In the genomic region with DNA sequence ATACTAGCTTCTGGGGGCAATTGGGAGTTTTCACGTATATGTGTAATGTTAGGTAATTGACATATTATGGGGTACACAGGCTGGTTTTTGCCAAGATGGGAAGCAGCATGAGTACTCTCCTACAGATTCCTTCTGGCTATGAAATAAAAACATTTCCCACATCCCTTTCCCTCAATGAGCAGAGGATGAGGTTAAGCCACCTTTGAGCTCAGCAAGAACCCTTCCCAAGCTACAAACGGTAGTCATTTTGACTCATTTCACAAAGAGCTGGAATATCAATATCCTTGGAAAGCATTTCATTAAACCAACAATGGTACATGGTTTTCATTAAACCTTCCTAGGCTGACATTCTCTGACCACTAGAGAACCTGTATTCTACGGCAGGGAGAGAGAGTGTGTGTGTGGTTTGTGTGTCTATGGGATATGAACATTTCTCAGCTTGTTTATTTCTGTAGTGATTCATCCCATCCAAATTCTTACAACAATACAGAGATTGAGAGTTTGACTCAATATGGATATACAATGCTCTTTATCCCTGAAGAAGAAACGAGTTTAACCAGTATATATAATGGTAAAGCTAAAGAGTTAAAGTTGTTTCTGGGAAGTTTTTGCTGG, we compare ENCODE assay signal across 20 cellular contexts.
DNase-seq lines count a peak whose midpoint lies in the region; ATAC-seq, FAIRE-seq and TF ChIP-seq lines count a peak whose summit lies in the region.
"Had no signal": no experiment of that assay in that cellular context is flagged by ENCODE, and none has a peak within 500 bp of the region (broad histone marks: within the 10 kb centered on the region; RNA-seq: fewer than 3 reads in every experiment).

No MANE protein-coding gene starts in this region.

- H3K9ac ChIP-seq in mammary epithelial cell (ENCODE audit: insufficient read depth, low read length): no peak overlapping the region
- no peak overlapping the region for H3K9ac ChIP-seq in keratinocyte (ENCODE audit: control insufficient read depth, extremely low read depth, insufficient read depth, low read length)
- H3K9ac ChIP-seq: BLaER1 treated with 17β-estradiol and CSF1 and Interleukin-3, amounts not matched to agents 10 nM and 100 nM had no signal

- H3K27me3 Mint-ChIP-seq in T-cell: no peaks in the 10 kb centered on the region

- TF ChIP-seq CTCF in AG10803 (conservative IDR thresholded peaks at IDR 0.05; ENCODE audit: low read length) (no peak), mammary epithelial cell (conservative IDR thresholded peaks at IDR 0.05 in 1 of 2, IDR thresholded peaks at IDR 0.05 in 1 of 2; ENCODE audit: extremely low read depth in 1 of 2, insufficient read depth in 1 of 2, low read depth in 1 of 2, low read length in 2 of 2) (no peak), keratinocyte (optimal IDR thresholded peaks at IDR 0.05 in 1 of 3, IDR thresholded peaks at IDR 0.05 in 1 of 3, conservative IDR thresholded peaks at IDR 0.05 in 1 of 3; ENCODE audit: extremely low read depth in 1 of 3, insufficient read depth in 2 of 3, low read length in 3 of 3) (no peak)

- H3K27ac Mint-ChIP-seq in T-cell: no peak overlapping the region
- H3K27ac Mint-ChIP-seq: activated CD8-positive, alpha-beta T cell treated with anti-CD3 and anti-CD28 coated beads, Interleukin-2, amount 10 ng/mL, durations not matched to agents 7 days and 5 days; activated T-helper 2 cell treated with anti-CD3 and anti-CD28 coated beads, Interferon-gamma antibody, Interleukin-2, Interleukin-4, amounts not matched to agents 10 μg/mL and 5 μg/mL and 100 μg/mL, durations not matched to agents 14 hours and 24 hours and 36 hours had no signal

- peaks cover 5% of the 10 kb centered on the region for H3K36me3 ChIP-seq in mammary epithelial cell (ENCODE audit: insufficient read depth, low read length)
- peaks cover 0 to 2% of the 10 kb centered on the region in 2 experiments for H3K36me3 ChIP-seq in keratinocyte (ENCODE audit: control insufficient read depth in 2 of 2, extremely low read depth in 1 of 2, insufficient read depth in 2 of 2, low read length in 2 of 2)

- dilution Hi-C loops in mammary epithelial cell (cut with HindIII; ENCODE audit: low sequenced_read_pairs): loop anchor here (10.0 kb wide), 1 partner anchor 154 kb away; no protein-coding TSS in a partner anchor
- dilution Hi-C loops in keratinocyte (cut with MboI; ENCODE audit: extremely low pct_ligation_motif_present, low sequenced_read_pairs): no loop called here

- H3K4me3 Mint-ChIP-seq in T-cell: no peak overlapping the region
- H3K4me3 Mint-ChIP-seq: activated CD8-positive, alpha-beta T cell treated with anti-CD3 and anti-CD28 coated beads, Interleukin-2, amount 10 ng/mL, durations not matched to agents 7 days and 5 days had no signal

- H3K9me3 ChIP-seq in mammary epithelial cell (replicated peaks; ENCODE audit: insufficient read depth, low read length): no peaks in the 10 kb centered on the region
- no peaks in the 10 kb centered on the region for H3K9me3 ChIP-seq in keratinocyte (ENCODE audit: control insufficient read depth, low read depth, low read length)

- H3K4me1 Mint-ChIP-seq in T-cell: no peaks in the 10 kb centered on the region

- POLR2A ChIA-PET in T-cell (lab: Charles Lee): no interaction called here

- H3K27ac ChIP-seq in mammary epithelial cell (ENCODE audit: insufficient read depth, low read depth, low read length) (peak overlapping the region; percentile 49), keratinocyte (ENCODE audit: control insufficient read depth, insufficient read depth, low read length) (peak overlapping the region; percentile 36)
- H3K27ac ChIP-seq: BLaER1 treated with 17β-estradiol and CSF1 and Interleukin-3, amounts not matched to agents 10 nM and 100 nM had no signal

- H4K20me1 ChIP-seq in mammary epithelial cell (ENCODE audit: insufficient read depth, low read length) (no peaks in the 10 kb centered on the region), keratinocyte (ENCODE audit: control insufficient read depth, extremely low read depth, insufficient read depth, low read length) (no peaks in the 10 kb centered on the region)

- H3K4me1 ChIP-seq in mammary epithelial cell (ENCODE audit: insufficient read depth, low read length) (peaks cover 34% of the 10 kb centered on the region), keratinocyte (ENCODE audit: control insufficient read depth, extremely low read depth, insufficient read depth, low read length) (peaks cover 17% of the 10 kb centered on the region)
- H3K4me1 ChIP-seq: BLaER1 treated with 17β-estradiol and CSF1 and Interleukin-3, amounts not matched to agents 10 nM and 100 nM had no signal

- peak overlapping the region; percentile 43 for H3K4me2 ChIP-seq in mammary epithelial cell (ENCODE audit: insufficient read depth, low read depth, low read length)
- no peak overlapping the region for H3K4me2 ChIP-seq in keratinocyte (ENCODE audit: control insufficient read depth, extremely low read depth, insufficient read depth, low read depth, low read length)
- H3K4me2 ChIP-seq: BLaER1 treated with 17β-estradiol and CSF1 and Interleukin-3, amounts not matched to agents 10 nM and 100 nM had no signal

- ATAC-seq in T-cell (replicated peaks in 1 of 4): no peak
- ATAC-seq: activated CD8-positive, alpha-beta T cell treated with anti-CD3 and anti-CD28 coated beads, Interleukin-2, amount 10 ng/mL, durations not matched to agents 7 days and 5 days had no signal

- no peaks in the 10 kb centered on the region for H3K36me3 Mint-ChIP-seq in T-cell

- intact Hi-C loops in mammary epithelial cell (cut with micrococcal nuclease): no loop called here

- H3K79me2 ChIP-seq in mammary epithelial cell (ENCODE audit: insufficient read depth, low read length) (no peaks in the 10 kb centered on the region), keratinocyte (ENCODE audit: control insufficient read depth, insufficient read depth, low read length) (no peaks in the 10 kb centered on the region)

- no peak overlapping the region for H2AFZ ChIP-seq in mammary epithelial cell (ENCODE audit: low read depth, low read length)
- H2AFZ ChIP-seq in keratinocyte (ENCODE audit: control insufficient read depth, low read length): no peak overlapping the region

- 13% methylated on average over 4 of the region's 4 CpGs for WGBS in mammary epithelial cell (ENCODE audit: low coverage, missing lambda C conversion rate)

- H3K9me1 ChIP-seq in keratinocyte (ENCODE audit: control insufficient read depth, extremely low read depth, insufficient read depth, low read length): no peaks in the 10 kb centered on the region

- H3K9me3 Mint-ChIP-seq in T-cell: peaks cover 0 to 3% (median 0%) of the 10 kb centered on the region in 3 donors

- H3K4me3 ChIP-seq in AG10803 (ENCODE audit: low read length) (no peak overlapping the region), mammary epithelial cell (replicated peaks in 1 of 3; ENCODE audit: insufficient read depth in 1 of 3, low read depth in 2 of 3, low read length in 3 of 3) (no peak overlapping the region), keratinocyte (ENCODE audit: control insufficient read depth in 2 of 3, extremely low read depth in 1 of 3, insufficient read depth in 2 of 3, low read depth in 1 of 3, low read length in 3 of 3) (no peak overlapping the region)
- H3K4me3 ChIP-seq: BLaER1 treated with 17β-estradiol and CSF1 and Interleukin-3, amounts not matched to agents 10 nM and 100 nM had no signal

- DNase-seq in AG10803 (ENCODE audit: low read depth) (peak; percentile 76), HT1080 (ENCODE audit: low read depth) (peak; percentile 53), mammary epithelial cell (peak; percentile 90), keratinocyte (ENCODE audit: low read depth, low spot score) (no peak), NCI-H82 (lab: John Stamatoyannopoulos, UW) (no peak), amygdala (lab: John Stamatoyannopoulos, UW) (no peak), T-cell (no peak)
- DNase-seq in stimulated activated CD4-positive, alpha-beta T cell treated with anti-CD3 and anti-CD28 coated beads, Interleukin-4, amount 100 ng/mL, for 24 hours: no peak
- DNase-seq: activated CD8-positive, alpha-beta T cell treated with anti-CD3 and anti-CD28 coated beads, Interleukin-2, amount 10 ng/mL, durations not matched to agents 7 days and 5 days; aorta; DMS79 treated with DMSO at 0.1 percent for 48 hours; effector CD4-positive, alpha-beta T cell; glutamatergic neuron; midbrain; NCI-H345; nucleus accumbens had no signal

- no TSS peak for BruUV-seq in mammary epithelial cell (replicated peaks; lab: Mats Ljungman, UMichigan)

- peak; percentile 68 for FAIRE-seq in keratinocyte (lab: Jason Lieb, UNC)
- FAIRE-seq: GM12891, islet of Langerhans had no signal

- in situ Hi-C loops in mammary epithelial cell (cut with MboI; ENCODE audit: low sequenced_read_pairs in 2 of 2): loop anchor here (10.0 kb wide), 3 partner anchors 134 to 434 kb away; no protein-coding TSS in a partner anchor

- H3K27me3 ChIP-seq in mammary epithelial cell (ENCODE audit: insufficient read depth, low read length) (no peaks in the 10 kb centered on the region), keratinocyte (ENCODE audit: control insufficient read depth, extremely low read depth, insufficient read depth, low read length) (no peaks in the 10 kb centered on the region)
- H3K27me3 ChIP-seq: BLaER1 treated with 17β-estradiol and CSF1 and Interleukin-3, amounts not matched to agents 10 nM and 100 nM had no signal

- CTCF ChIA-PET in mammary epithelial cell (lab: Charles Lee; ENCODE audit: low non-redundant PET): interaction anchor here (0.6 kb wide), 3 partner anchors 89 to 1729 kb away, joined by 3 to 8 read pairs (median 4); no protein-coding TSS in a partner anchor
- CTCF ChIA-PET in T-cell (lab: Charles Lee): interaction anchor here in 1 of 2 donors (0.9 kb wide), 1 partner anchor 431 kb away, joined by 3 read pairs; no protein-coding TSS in a partner anchor

Comparison
In these comparisons a context has a peak if more than half of its experiments do, and no peak if none do; other contexts are left out.
1. DNase-seq: peak in AG10803 (single experiment), HT1080 (single experiment) and mammary epithelial cell (single experiment); none in keratinocyte (single experiment), NCI-H82 (single experiment), amygdala (0 of 56), stimulated activated CD4-positive, alpha-beta T cell treated with anti-CD3 and anti-CD28 coated beads, Interleukin-4, amount 100 ng/mL, for 24 hours (single experiment) and T-cell (0 of 34).